In the genomic region with DNA sequence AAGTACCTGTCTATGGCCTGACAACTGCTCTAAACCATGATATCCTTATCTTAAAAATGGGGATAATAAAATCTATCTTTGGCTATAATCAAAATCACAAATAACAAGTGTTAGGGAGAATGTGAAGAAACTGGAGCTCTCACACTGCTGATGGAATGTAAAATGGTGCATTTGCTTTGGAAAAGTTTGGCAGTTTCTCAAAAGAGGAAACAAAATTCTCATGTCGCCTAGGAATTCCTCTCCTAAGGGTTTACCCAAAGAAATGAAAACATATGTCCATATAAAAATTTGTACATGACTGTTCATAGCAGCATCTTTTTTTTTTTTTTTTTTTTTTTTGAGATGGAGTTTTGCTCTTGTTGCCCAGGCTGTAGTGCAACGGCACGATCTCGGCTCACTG, we compare ENCODE assay signal across 25 cellular contexts.
DNase-seq lines count a peak whose midpoint lies in the region; ATAC-seq, FAIRE-seq and TF ChIP-seq lines count a peak whose summit lies in the region.
"Had no signal": no experiment of that assay in that cellular context is flagged by ENCODE, and none has a peak within 500 bp of the region (broad histone marks: within the 10 kb centered on the region; RNA-seq: fewer than 3 reads in every experiment).

No MANE protein-coding gene starts in this region.

- no peak overlapping the region for H3K4me3 ChIP-seq in AG10803 (ENCODE audit: low read length)
- H3K4me3 ChIP-seq in IMR-90 (ENCODE audit: insufficient read depth, low read depth, low read length): no peak overlapping the region
- no peak overlapping the region for H3K4me3 ChIP-seq in small intestine (ENCODE audit: low read depth in 1 of 2, low read length in 2 of 2)
- H3K4me3 ChIP-seq in mesenchymal stem cell (ENCODE audit: insufficient read depth in 1 of 2, low read depth in 1 of 2, low read length in 2 of 2): no peak overlapping the region
- H3K4me3 ChIP-seq: A549, BLaER1 had no signal

- intact Hi-C loops in IMR-90 (cut with micrococcal nuclease): no loop called here
- intact Hi-C loops in left colon (cut with DNase I, micrococcal nuclease): no loop called here

- no peak overlapping the region for H2AK9ac ChIP-seq in IMR-90 (replicated peaks; ENCODE audit: low read depth, low read length, poor library complexity)

- H2BK20ac ChIP-seq in IMR-90 (ENCODE audit: low read depth, low read length): no peak overlapping the region

- TF ChIP-seq POLR2A in IMR-90 (IDR thresholded peaks at IDR 0.05; ENCODE audit: low read depth, low read length): no peak

- no peaks in the 10 kb centered on the region for H3K36me3 ChIP-seq in IMR-90 (ENCODE audit: control insufficient read depth, insufficient read depth, low read length)
- no peaks in the 10 kb centered on the region for H3K36me3 ChIP-seq in small intestine (ENCODE audit: control insufficient read depth in 2 of 2, insufficient read depth in 2 of 2, low read length in 2 of 2)
- H3K36me3 ChIP-seq in mesenchymal stem cell (ENCODE audit: control insufficient read depth in 1 of 2, insufficient read depth in 2 of 2, low read depth in 1 of 2, low read length in 2 of 2): no peaks in the 10 kb centered on the region
- H3K36me3 ChIP-seq: BE2C, BLaER1 had no signal

- CTCF ChIA-PET in IMR-90 (lab: Yijun Ruan, JAX): no interaction called here

- H4K91ac ChIP-seq in IMR-90 (ENCODE audit: insufficient read depth, low read depth, low read length) (no peak overlapping the region), mesenchymal stem cell (ENCODE audit: low read length) (no peak overlapping the region)

- dilution Hi-C loops in IMR-90 (cut with HindIII; ENCODE audit: low sequenced_read_pairs, unreplicated experiment): no loop called here

- no peaks in the 10 kb centered on the region for H4K20me1 ChIP-seq in IMR-90 (ENCODE audit: insufficient read depth, low read length)
- H4K20me1 ChIP-seq: BLaER1 had no signal

- H3K23ac ChIP-seq in IMR-90 (ENCODE audit: low read depth, low read length): no peak overlapping the region
- no peak overlapping the region for H3K23ac ChIP-seq in mesenchymal stem cell (ENCODE audit: low read length in 2 of 2)

- no peak for TF ChIP-seq RAD21 in IMR-90 (IDR thresholded peaks at IDR 0.05; ENCODE audit: low read length)

- no peaks in the 10 kb centered on the region for H3K27me3 ChIP-seq in IMR-90 (ENCODE audit: control insufficient read depth, insufficient read depth, low read length)
- H3K27me3 ChIP-seq in small intestine (ENCODE audit: control insufficient read depth in 2 of 2, insufficient read depth in 2 of 2, low read length in 2 of 2): no peaks in the 10 kb centered on the region
- H3K27me3 ChIP-seq in mesenchymal stem cell (ENCODE audit: control insufficient read depth in 1 of 2, insufficient read depth in 1 of 2, low read length in 2 of 2): no peaks in the 10 kb centered on the region
- H3K27me3 ChIP-seq: BE2C, BLaER1 had no signal

- POLR2A ChIA-PET in IMR-90 (lab: Charles Lee; ENCODE audit: unreplicated experiment): no interaction called here

- no peak overlapping the region for H3K14ac ChIP-seq in IMR-90 (replicated peaks; ENCODE audit: low read depth, low read length)
- H3K14ac ChIP-seq in mesenchymal stem cell (ENCODE audit: low read length in 2 of 2): no peak overlapping the region

- no peak overlapping the region for H4K8ac ChIP-seq in IMR-90 (ENCODE audit: low read depth in 2 of 2, low read length in 2 of 2)
- H4K8ac ChIP-seq in mesenchymal stem cell (ENCODE audit: low read length): no peak overlapping the region

- DNase-seq in AG10803 (ENCODE audit: low read depth) (peak; percentile 72), IMR-90 (no peak), fibroblast of peridontal ligament (ENCODE audit: extremely low read depth) (peak; percentile 57), small intestine (peak; percentile 12), left colon (no peak), inferior parietal cortex (ENCODE audit: extremely low spot score) (no peak), mesenchymal stem cell (no peak)
- DNase-seq: BE2C; C1 segment of cervical spinal cord; CD4-positive, alpha-beta memory T cell; CD4-positive, CD25-positive, alpha-beta regulatory T cell; CD8-positive, alpha-beta memory T cell; COR-L47; DMS 273 treated with DMSO at 0.1 percent for 48 hours; DMS153; DMS53; DMS79; DND-41; GF-D8 had no signal

- ATAC-seq in IMR-90 (ENCODE audit: low read depth) (no peak), left colon (no peak)
- ATAC-seq: A549 had no signal

- peak overlapping the region; percentile 18 for H2BK5ac ChIP-seq in IMR-90 (ENCODE audit: low read depth, low read length, poor library complexity, severe bottlenecking)
- no peak overlapping the region for H2BK5ac ChIP-seq in mesenchymal stem cell (ENCODE audit: low read depth, low read length, poor library complexity, severe bottlenecking)

- H2AK5ac ChIP-seq in IMR-90 (ENCODE audit: low read depth, low read length) (no peak overlapping the region), mesenchymal stem cell (ENCODE audit: low read length, severe bottlenecking) (no peak overlapping the region)

- H3K4me2 ChIP-seq in IMR-90 (ENCODE audit: low read depth, low read length) (no peak overlapping the region), mesenchymal stem cell (ENCODE audit: low read length, poor library complexity, severe bottlenecking) (no peak overlapping the region)
- H3K4me2 ChIP-seq: A549, BLaER1 had no signal

- H2BK15ac ChIP-seq in IMR-90 (ENCODE audit: low read depth, low read length) (no peak overlapping the region; the same call in 2 of the 3 replicates), mesenchymal stem cell (ENCODE audit: low read depth, poor library complexity, severe bottlenecking) (no peak overlapping the region)

- TF ChIP-seq CTCF in AG10803 (conservative IDR thresholded peaks at IDR 0.05; ENCODE audit: low read length) (no peak), IMR-90 (conservative IDR thresholded peaks at IDR 0.05; ENCODE audit: low read depth, low read length) (no peak)

- H3K56ac ChIP-seq in IMR-90 (ENCODE audit: extremely low read depth, insufficient read depth, low read length): no peak overlapping the region

- no peak overlapping the region for H3K27ac ChIP-seq in IMR-90 (ENCODE audit: insufficient read depth, low read length)
- H3K27ac ChIP-seq in small intestine (ENCODE audit: low read depth in 1 of 2, low read length in 1 of 2): no peak overlapping the region
- no peak overlapping the region for H3K27ac ChIP-seq in mesenchymal stem cell (ENCODE audit: low read length, poor library complexity, severe bottlenecking)
- H3K27ac ChIP-seq: 22Rv1, A549, BLaER1 had no signal

- H2AFZ ChIP-seq in IMR-90 (replicated peaks; ENCODE audit: low read length, poor library complexity) (no peak overlapping the region), mesenchymal stem cell (ENCODE audit: low read depth, low read length) (no peak overlapping the region)

- BruUV-seq in IMR-90 (replicated peaks; lab: Mats Ljungman, UMichigan): no TSS peak

- H2BK120ac ChIP-seq in IMR-90 (ENCODE audit: low read depth, low read length): peak overlapping the region; percentile 34; the same call in 1 of the 2 replicates
- H2BK120ac ChIP-seq in mesenchymal stem cell (ENCODE audit: low read depth, low read length): no peak overlapping the region

- in situ Hi-C loops in IMR-90 (cut with MboI; ENCODE audit: low sequenced_read_pairs): no loop called here

- H3K4me1 ChIP-seq in IMR-90 (ENCODE audit: control insufficient read depth, insufficient read depth, low read length) (peaks cover 8% of the 10 kb centered on the region), small intestine (ENCODE audit: control insufficient read depth in 2 of 2, insufficient read depth in 1 of 2, low read depth in 1 of 2, low read length in 1 of 2) (no peaks in the 10 kb centered on the region), mesenchymal stem cell (ENCODE audit: control insufficient read depth, insufficient read depth, low read depth, low read length) (peaks cover 5% of the 10 kb centered on the region)
- H3K4me1 ChIP-seq: BE2C, BLaER1 had no signal

- no peak overlapping the region for H4K5ac ChIP-seq in IMR-90 (ENCODE audit: low read depth, low read length)

- H3K79me1 ChIP-seq in IMR-90 (ENCODE audit: low read depth in 1 of 2, low read length in 2 of 2) (no peaks in the 10 kb centered on the region), mesenchymal stem cell (replicated peaks; ENCODE audit: low read length, poor library complexity, severe bottlenecking) (no peaks in the 10 kb centered on the region)

- H3K4ac ChIP-seq in IMR-90 (ENCODE audit: low read depth, low read length): peak overlapping the region; percentile 27; the same call in 1 of the 2 replicates
- no peak overlapping the region for H3K4ac ChIP-seq in mesenchymal stem cell (ENCODE audit: low read depth in 1 of 2, low read length in 2 of 2)

- H3K18ac ChIP-seq in IMR-90 (ENCODE audit: low read depth, low read length) (no peak overlapping the region; the same call in 1 of the 2 replicates), mesenchymal stem cell (ENCODE audit: low read depth in 1 of 2, low read length in 2 of 2) (no peak overlapping the region)

- H3K9me3 ChIP-seq in IMR-90 (ENCODE audit: control insufficient read depth, insufficient read depth, low read length): no peaks in the 10 kb centered on the region
- no peaks in the 10 kb centered on the region for H3K9me3 ChIP-seq in small intestine (ENCODE audit: control insufficient read depth, low read depth)
- H3K9me3 ChIP-seq in mesenchymal stem cell (ENCODE audit: control insufficient read depth, low read length): no peaks in the 10 kb centered on the region
- H3K9me3 ChIP-seq: A549, BE2C, BLaER1 had no signal

- no peak overlapping the region for H2BK12ac ChIP-seq in mesenchymal stem cell (ENCODE audit: low read length in 2 of 2)

- H3K9me1 ChIP-seq in IMR-90 (ENCODE audit: insufficient read depth, low read length): peaks cover 3% of the 10 kb centered on the region; the same call in 1 of the 2 replicates

- FAIRE-seq in small intestine (lab: Jason Lieb, UNC): no peak
- FAIRE-seq: A549, G401.6, GM12891, GM19239 had no signal

- H3K9ac ChIP-seq in IMR-90 (ENCODE audit: low read depth, low read length): no peak overlapping the region
- H3K9ac ChIP-seq in mesenchymal stem cell (ENCODE audit: low read length): no peak overlapping the region
- H3K9ac ChIP-seq: BLaER1 had no signal

- no CpG with 5 or more reads among the region's 4 CpGs for WGBS in IMR-90 (ENCODE audit: extremely low coverage in 2 of 2, insufficient read length in 1 of 2), 2 experiments
- 74 to 98% (median 94%) methylated on average over 1 to 4 of the region's 4 CpGs for WGBS in small intestine, 3 donors
- 100% methylated on average over 3 of the region's 4 CpGs for WGBS in mesenchymal stem cell

TF ChIP-seq in IMR-90, 13 proteins besides CTCF, POLR2A, EP300 and RAD21 (continues in another document):
- TF ChIP-seq MXI1 (IDR thresholded peaks at IDR 0.05; ENCODE audit: borderline replicate concordance, low read depth, low read length): no peak
- TF ChIP-seq CEBPB (IDR thresholded peaks at IDR 0.05; ENCODE audit: low read depth, low read length): no peak
- TF ChIP-seq FOS (IDR thresholded peaks at IDR 0.05; ENCODE audit: low read depth, low read length): no peak
- TF ChIP-seq MAFK (IDR thresholded peaks at IDR 0.05; ENCODE audit: low read depth, low read length): no peak

Comparison
In these comparisons a context has a peak if more than half of its experiments do, and no peak if none do; other contexts are left out.
1. DNase-seq: peak in AG10803 (single experiment), fibroblast of peridontal ligament (single experiment) and small intestine (single experiment); none in IMR-90 (single experiment), left colon (0 of 2), inferior parietal cortex (single experiment) and mesenchymal stem cell (single experiment).